Comparison of ENCODE assay signal across 1 cellular context in the genomic region with DNA sequence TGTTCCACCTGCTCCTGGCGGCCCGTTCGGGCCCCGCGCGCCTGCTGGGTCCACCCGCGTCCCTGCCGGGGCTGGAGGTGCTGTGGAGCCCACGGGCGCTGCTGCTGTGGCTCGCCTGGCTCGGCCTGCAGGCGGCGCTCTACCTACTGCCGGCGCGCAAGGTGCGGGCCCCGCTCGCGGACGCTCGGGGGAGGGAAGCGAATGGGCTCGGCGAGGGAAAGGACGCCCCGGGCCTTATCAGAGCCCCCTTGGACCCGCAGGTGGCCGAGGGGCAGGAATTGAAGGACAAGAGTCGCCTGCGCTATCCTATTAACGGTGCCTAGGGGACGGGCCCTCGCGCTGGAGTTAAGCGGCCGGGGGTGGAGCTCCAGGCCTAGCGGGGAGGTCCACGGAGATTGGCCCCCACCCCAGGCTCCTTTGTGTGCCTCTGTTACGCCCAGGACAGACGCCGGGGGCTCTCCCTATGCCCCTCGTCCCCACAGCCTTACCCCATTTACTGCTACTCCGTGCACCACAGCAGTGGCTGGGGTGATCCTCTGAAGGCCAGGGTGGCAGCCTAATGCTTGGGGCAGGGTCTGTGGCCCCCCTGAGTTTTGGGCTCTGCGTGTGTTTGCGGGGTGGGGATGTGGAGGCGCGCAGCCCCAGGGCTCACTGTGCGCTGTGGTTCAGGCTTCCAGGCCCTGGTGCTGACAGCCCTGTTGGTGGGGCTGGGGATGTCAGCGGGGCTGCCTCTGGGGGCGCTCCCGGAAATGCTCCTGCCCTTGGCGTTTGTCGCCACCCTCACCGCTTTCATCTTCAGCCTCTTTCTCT.
TF ChIP-seq lines count a peak whose summit lies in the region.

No MANE protein-coding gene starts in this region.

TF ChIP-seq in HepG2, 621 proteins besides CTCF, POLR2A, EP300 and RAD21 (continued from another document and continues in another):
- TF ChIP-seq, protein P1, sequence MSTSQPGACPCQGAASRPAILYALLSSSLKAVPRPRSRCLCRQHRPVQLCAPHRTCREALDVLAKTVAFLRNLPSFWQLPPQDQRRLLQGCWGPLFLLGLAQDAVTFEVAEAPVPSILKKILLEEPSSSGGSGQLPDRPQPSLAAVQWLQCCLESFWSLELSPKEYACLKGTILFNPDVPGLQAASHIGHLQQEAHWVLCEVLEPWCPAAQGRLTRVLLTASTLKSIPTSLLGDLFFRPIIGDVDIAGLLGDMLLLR (CRISPR knock-in tag; IDR thresholded peaks at IDR 0.05), result peak; percentile 78; the same call in 1 of the 2 replicates
- TF ChIP-seq SIN3B (IDR thresholded peaks at IDR 0.05; ENCODE audit: low read length) (no peak), SP5 (CRISPR knock-in tag; IDR thresholded peaks at IDR 0.05; ENCODE audit: borderline replicate concordance, low read depth) (peak; percentile 29; the same call in 1 of the 2 replicates), KAT8 (CRISPR knock-in tag; IDR thresholded peaks at IDR 0.05) (peak; percentile 26; the same call in 1 of the 2 replicates), HNRNPL (IDR thresholded peaks at IDR 0.05; ENCODE audit: low read depth, low read length) (no peak), ZNF335 (CRISPR knock-in tag; IDR thresholded peaks at IDR 0.05) (no peak; the same call in 1 of the 2 replicates), ZNF33B (CRISPR knock-in tag; IDR thresholded peaks at IDR 0.05) (no peak), ATF7-NPFF (CRISPR knock-in tag; IDR thresholded peaks at IDR 0.05; ENCODE audit: low read depth) (peak; percentile 64; the same call in 1 of the 2 replicates), ZNF274 (CRISPR knock-in tag; IDR thresholded peaks at IDR 0.05) (no peak; the same call in 1 of the 2 replicates), CBFB (CRISPR knock-in tag; IDR thresholded peaks at IDR 0.05) (peak; percentile 49), ZNF337 (CRISPR knock-in tag; IDR thresholded peaks at IDR 0.05; ENCODE audit: borderline replicate concordance, low read depth) (no peak), NCOR1 (IDR thresholded peaks at IDR 0.05; ENCODE audit: borderline replicate concordance, low read length) (no peak), WIZ (CRISPR knock-in tag; IDR thresholded peaks at IDR 0.05) (0 out of 2 replicates have a peak, but pooled peaks have one; percentile 28), CREB1 (IDR thresholded peaks at IDR 0.05) (no peak), CREB1 (CRISPR knock-in tag; IDR thresholded peaks at IDR 0.05) (no peak), HCFC1 (IDR thresholded peaks at IDR 0.05; ENCODE audit: low read depth, low read length) (no peak), REL (CRISPR knock-in tag; conservative IDR thresholded peaks at IDR 0.05) (0 out of 2 replicates have a peak, but pooled peaks have one; percentile 36), MED1 (CRISPR knock-in tag; IDR thresholded peaks at IDR 0.05) (peak; percentile 42; the same call in 1 of the 2 replicates), SPEN (CRISPR knock-in tag; IDR thresholded peaks at IDR 0.05; ENCODE audit: low read depth) (peak; percentile 39; the same call in 1 of the 2 replicates), ZNF850 (CRISPR knock-in tag; conservative IDR thresholded peaks at IDR 0.05) (no peak), SIN3A (IDR thresholded peaks at IDR 0.05; ENCODE audit: borderline replicate concordance, low read depth, low read length) (peak; percentile 43; the same call in 1 of the 2 replicates), ZNF572 (CRISPR knock-in tag; IDR thresholded peaks at IDR 0.05) (no peak)
- TF ChIP-seq, protein P2, sequence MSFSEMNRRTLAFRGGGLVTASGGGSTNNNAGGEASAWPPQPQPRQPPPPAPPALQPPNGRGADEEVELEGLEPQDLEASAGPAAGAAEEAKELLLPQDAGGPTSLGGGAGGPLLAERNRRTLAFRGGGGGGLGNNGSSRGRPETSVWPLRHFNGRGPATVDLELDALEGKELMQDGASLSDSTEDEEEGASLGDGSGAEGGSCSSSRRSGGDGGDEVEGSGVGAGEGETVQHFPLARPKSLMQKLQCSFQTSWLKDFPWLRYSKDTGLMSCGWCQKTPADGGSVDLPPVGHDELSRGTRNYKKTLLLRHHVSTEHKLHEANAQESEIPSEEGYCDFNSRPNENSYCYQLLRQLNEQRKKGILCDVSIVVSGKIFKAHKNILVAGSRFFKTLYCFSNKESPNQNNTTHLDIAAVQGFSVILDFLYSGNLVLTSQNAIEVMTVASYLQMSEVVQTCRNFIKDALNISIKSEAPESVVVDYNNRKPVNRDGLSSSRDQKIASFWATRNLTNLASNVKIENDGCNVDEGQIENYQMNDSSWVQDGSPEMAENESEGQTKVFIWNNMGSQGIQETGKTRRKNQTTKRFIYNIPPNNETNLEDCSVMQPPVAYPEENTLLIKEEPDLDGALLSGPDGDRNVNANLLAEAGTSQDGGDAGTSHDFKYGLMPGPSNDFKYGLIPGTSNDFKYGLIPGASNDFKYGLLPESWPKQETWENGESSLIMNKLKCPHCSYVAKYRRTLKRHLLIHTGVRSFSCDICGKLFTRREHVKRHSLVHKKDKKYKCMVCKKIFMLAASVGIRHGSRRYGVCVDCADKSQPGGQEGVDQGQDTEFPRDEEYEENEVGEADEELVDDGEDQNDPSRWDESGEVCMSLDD (CRISPR knock-in tag; IDR thresholded peaks at IDR 0.05; ENCODE audit: borderline replicate concordance), result no peak
- TF ChIP-seq, protein P3, sequence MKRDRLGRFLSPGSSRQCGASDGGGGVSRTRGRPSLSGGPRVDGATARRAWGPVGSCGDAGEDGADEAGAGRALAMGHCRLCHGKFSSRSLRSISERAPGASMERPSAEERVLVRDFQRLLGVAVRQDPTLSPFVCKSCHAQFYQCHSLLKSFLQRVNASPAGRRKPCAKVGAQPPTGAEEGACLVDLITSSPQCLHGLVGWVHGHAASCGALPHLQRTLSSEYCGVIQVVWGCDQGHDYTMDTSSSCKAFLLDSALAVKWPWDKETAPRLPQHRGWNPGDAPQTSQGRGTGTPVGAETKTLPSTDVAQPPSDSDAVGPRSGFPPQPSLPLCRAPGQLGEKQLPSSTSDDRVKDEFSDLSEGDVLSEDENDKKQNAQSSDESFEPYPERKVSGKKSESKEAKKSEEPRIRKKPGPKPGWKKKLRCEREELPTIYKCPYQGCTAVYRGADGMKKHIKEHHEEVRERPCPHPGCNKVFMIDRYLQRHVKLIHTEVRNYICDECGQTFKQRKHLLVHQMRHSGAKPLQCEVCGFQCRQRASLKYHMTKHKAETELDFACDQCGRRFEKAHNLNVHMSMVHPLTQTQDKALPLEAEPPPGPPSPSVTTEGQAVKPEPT (CRISPR knock-in tag; IDR thresholded peaks at IDR 0.05; ENCODE audit: low read depth), result no peak
- TF ChIP-seq, protein P4, sequence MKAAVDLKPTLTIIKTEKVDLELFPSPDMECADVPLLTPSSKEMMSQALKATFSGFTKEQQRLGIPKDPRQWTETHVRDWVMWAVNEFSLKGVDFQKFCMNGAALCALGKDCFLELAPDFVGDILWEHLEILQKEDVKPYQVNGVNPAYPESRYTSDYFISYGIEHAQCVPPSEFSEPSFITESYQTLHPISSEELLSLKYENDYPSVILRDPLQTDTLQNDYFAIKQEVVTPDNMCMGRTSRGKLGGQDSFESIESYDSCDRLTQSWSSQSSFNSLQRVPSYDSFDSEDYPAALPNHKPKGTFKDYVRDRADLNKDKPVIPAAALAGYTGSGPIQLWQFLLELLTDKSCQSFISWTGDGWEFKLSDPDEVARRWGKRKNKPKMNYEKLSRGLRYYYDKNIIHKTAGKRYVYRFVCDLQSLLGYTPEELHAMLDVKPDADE (CRISPR knock-in tag; IDR thresholded peaks at IDR 0.05), result no peak
- TF ChIP-seq, protein P5, sequence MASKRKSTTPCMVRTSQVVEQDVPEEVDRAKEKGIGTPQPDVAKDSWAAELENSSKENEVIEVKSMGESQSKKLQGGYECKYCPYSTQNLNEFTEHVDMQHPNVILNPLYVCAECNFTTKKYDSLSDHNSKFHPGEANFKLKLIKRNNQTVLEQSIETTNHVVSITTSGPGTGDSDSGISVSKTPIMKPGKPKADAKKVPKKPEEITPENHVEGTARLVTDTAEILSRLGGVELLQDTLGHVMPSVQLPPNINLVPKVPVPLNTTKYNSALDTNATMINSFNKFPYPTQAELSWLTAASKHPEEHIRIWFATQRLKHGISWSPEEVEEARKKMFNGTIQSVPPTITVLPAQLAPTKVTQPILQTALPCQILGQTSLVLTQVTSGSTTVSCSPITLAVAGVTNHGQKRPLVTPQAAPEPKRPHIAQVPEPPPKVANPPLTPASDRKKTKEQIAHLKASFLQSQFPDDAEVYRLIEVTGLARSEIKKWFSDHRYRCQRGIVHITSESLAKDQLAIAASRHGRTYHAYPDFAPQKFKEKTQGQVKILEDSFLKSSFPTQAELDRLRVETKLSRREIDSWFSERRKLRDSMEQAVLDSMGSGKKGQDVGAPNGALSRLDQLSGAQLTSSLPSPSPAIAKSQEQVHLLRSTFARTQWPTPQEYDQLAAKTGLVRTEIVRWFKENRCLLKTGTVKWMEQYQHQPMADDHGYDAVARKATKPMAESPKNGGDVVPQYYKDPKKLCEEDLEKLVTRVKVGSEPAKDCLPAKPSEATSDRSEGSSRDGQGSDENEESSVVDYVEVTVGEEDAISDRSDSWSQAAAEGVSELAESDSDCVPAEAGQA (IDR thresholded peaks at IDR 0.05; ENCODE audit: low read depth), result no peak
- TF ChIP-seq, protein P5 (CRISPR knock-in tag; IDR thresholded peaks at IDR 0.05; ENCODE audit: borderline replicate concordance), result 0 out of 2 replicates have a peak, but pooled peaks have one; percentile 44
- TF ChIP-seq, protein P6, sequence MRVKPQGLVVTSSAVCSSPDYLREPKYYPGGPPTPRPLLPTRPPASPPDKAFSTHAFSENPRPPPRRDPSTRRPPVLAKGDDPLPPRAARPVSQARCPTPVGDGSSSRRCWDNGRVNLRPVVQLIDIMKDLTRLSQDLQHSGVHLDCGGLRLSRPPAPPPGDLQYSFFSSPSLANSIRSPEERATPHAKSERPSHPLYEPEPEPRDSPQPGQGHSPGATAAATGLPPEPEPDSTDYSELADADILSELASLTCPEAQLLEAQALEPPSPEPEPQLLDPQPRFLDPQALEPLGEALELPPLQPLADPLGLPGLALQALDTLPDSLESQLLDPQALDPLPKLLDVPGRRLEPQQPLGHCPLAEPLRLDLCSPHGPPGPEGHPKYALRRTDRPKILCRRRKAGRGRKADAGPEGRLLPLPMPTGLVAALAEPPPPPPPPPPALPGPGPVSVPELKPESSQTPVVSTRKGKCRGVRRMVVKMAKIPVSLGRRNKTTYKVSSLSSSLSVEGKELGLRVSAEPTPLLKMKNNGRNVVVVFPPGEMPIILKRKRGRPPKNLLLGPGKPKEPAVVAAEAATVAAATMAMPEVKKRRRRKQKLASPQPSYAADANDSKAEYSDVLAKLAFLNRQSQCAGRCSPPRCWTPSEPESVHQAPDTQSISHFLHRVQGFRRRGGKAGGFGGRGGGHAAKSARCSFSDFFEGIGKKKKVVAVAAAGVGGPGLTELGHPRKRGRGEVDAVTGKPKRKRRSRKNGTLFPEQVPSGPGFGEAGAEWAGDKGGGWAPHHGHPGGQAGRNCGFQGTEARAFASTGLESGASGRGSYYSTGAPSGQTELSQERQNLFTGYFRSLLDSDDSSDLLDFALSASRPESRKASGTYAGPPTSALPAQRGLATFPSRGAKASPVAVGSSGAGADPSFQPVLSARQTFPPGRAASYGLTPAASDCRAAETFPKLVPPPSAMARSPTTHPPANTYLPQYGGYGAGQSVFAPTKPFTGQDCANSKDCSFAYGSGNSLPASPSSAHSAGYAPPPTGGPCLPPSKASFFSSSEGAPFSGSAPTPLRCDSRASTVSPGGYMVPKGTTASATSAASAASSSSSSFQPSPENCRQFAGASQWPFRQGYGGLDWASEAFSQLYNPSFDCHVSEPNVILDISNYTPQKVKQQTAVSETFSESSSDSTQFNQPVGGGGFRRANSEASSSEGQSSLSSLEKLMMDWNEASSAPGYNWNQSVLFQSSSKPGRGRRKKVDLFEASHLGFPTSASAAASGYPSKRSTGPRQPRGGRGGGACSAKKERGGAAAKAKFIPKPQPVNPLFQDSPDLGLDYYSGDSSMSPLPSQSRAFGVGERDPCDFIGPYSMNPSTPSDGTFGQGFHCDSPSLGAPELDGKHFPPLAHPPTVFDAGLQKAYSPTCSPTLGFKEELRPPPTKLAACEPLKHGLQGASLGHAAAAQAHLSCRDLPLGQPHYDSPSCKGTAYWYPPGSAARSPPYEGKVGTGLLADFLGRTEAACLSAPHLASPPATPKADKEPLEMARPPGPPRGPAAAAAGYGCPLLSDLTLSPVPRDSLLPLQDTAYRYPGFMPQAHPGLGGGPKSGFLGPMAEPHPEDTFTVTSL (CRISPR knock-in tag; IDR thresholded peaks at IDR 0.05; ENCODE audit: borderline replicate concordance), result no peak
- TF ChIP-seq, protein P7, sequence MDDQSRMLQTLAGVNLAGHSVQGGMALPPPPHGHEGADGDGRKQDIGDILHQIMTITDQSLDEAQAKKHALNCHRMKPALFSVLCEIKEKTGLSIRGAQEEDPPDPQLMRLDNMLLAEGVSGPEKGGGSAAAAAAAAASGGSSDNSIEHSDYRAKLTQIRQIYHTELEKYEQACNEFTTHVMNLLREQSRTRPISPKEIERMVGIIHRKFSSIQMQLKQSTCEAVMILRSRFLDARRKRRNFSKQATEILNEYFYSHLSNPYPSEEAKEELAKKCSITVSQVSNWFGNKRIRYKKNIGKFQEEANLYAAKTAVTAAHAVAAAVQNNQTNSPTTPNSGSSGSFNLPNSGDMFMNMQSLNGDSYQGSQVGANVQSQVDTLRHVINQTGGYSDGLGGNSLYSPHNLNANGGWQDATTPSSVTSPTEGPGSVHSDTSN (CRISPR knock-in tag; IDR thresholded peaks at IDR 0.05; ENCODE audit: borderline replicate concordance), result no peak
- TF ChIP-seq, protein P8, sequence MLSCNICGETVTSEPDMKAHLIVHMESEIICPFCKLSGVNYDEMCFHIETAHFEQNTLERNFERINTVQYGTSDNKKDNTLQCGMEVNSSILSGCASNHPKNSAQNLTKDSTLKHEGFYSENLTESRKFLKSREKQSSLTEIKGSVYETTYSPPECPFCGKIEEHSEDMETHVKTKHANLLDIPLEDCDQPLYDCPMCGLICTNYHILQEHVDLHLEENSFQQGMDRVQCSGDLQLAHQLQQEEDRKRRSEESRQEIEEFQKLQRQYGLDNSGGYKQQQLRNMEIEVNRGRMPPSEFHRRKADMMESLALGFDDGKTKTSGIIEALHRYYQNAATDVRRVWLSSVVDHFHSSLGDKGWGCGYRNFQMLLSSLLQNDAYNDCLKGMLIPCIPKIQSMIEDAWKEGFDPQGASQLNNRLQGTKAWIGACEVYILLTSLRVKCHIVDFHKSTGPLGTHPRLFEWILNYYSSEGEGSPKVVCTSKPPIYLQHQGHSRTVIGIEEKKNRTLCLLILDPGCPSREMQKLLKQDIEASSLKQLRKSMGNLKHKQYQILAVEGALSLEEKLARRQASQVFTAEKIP (CRISPR knock-in tag; IDR thresholded peaks at IDR 0.05; ENCODE audit: borderline replicate concordance), result no peak
